ENCODE assay signal across 21 cellular contexts in the genomic region with DNA sequence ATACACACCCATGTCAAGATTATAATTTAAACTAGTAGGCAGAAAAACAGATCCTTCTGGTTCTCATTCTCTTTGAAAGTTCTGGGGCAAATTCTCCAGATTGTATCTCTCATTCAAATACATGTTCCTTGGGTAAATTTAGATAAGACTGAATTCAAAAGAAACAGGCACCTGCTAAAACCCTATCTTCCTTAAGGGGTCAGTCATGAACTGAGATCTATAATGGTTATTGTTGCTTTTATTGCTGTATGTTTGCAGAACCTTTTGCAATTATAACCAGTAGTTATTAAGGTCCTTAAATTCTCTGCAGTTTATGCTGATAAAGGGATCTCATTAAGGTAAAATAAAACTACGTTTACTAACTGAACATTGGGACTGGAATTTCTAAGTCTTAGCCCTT.
DNase-seq lines count a peak whose midpoint lies in the region; ATAC-seq and TF ChIP-seq lines count a peak whose summit lies in the region.
"Had no signal": no experiment of that assay in that cellular context is flagged by ENCODE, and none has a peak within 500 bp of the region (broad histone marks: within the 10 kb centered on the region; RNA-seq: fewer than 3 reads in every experiment).

No MANE protein-coding gene starts in this region.

- BruUV-seq in Caco-2 (replicated peaks; lab: Mats Ljungman, UMichigan) (no TSS peak), PC-3 (replicated peaks; lab: Mats Ljungman, UMichigan) (no TSS peak)

- no peak overlapping the region for H2AFZ ChIP-seq in PC-3 (ENCODE audit: low read length)

- ATAC-seq in PC-3 (no peak), gastroesophageal sphincter (no peak)
- ATAC-seq: activated CD8-positive, alpha-beta T cell treated with anti-CD3 and anti-CD28 coated beads, Interleukin-2, amount 10 ng/mL, durations not matched to agents 7 days and 5 days; natural killer cell treated with Interleukin-12 subunit alpha and Interleukin-12 subunit beta and Interleukin-15 and Interleukin-18, amount 100 ng/mL, for 72 hours had no signal

- H3K79me2 ChIP-seq in PC-3 (ENCODE audit: low read length) = no peaks in the 10 kb centered on the region

- no peak overlapping the region for H3K4me2 ChIP-seq in PC-3 (ENCODE audit: low read length)

- H3F3A ChIP-seq in PC-3 (ENCODE audit: low read length, unreplicated experiment) = no peaks in the 10 kb centered on the region

- H3K27me3 ChIP-seq in Caco-2 (replicated peaks; ENCODE audit: control insufficient read depth, insufficient read depth, low read length) (no peaks in the 10 kb centered on the region), PC-3 (ENCODE audit: low read length) (no peaks in the 10 kb centered on the region), gastroesophageal sphincter (peaks cover 9% of the 10 kb centered on the region)
- H3K27me3 ChIP-seq: brain microvascular endothelial cell had no signal

- intact Hi-C loops in Caco-2 (cut with micrococcal nuclease; ENCODE audit: unreplicated experiment) = loop anchor here (1.0 to 5.0 kb wide), 2 partner anchors 49 to 84 kb away; a partner anchor contains a TSS
- intact Hi-C loops in PC-3 (cut with micrococcal nuclease) = loop anchor here (1.0 kb wide), 1 partner anchor 84 kb away; a partner anchor contains a TSS

- DNase-seq in Caco-2 = peak in 1 of 2 experiments; percentile 25
- no peak for DNase-seq in GM20000 (ENCODE audit: low spot score)
- DNase-seq in PC-3 = peak; percentile 11
- peak; percentile 23 for DNase-seq in iris pigment epithelial cell (ENCODE audit: low read depth)
- DNase-seq in T-helper 1 cell = no peak
- no peak for DNase-seq in anterior cingulate cortex (lab: John Stamatoyannopoulos, UW)
- no peak for DNase-seq in T-helper 2 cell treated with Interferon-gamma antibody and Interleukin-4, amounts not matched to agents 5 μg/mL and 100 μg/mL, for 36 hours (ENCODE audit: low spot score)
- DNase-seq: activated CD8-positive, alpha-beta T cell treated with anti-CD3 and anti-CD28 coated beads, Interleukin-2, amount 10 ng/mL, durations not matched to agents 7 days and 5 days; activated T-cell treated with anti-CD3 and anti-CD28 coated beads, Interleukin-2, amount 50 U/mL, for 48 hours; brain microvascular endothelial cell; dermis blood vessel endothelial cell; erythroblast; H7; NCI-H2029 treated with DMSO at 0.1 percent for 48 hours; NCI-H526 treated with DMSO at 0.1 percent for 48 hours; RPMI8226 had no signal

- no peak overlapping the region for H3K9ac ChIP-seq in PC-3 (ENCODE audit: low read length)

- no peak for TF ChIP-seq POLR2A in gastroesophageal sphincter (IDR thresholded peaks at IDR 0.05)

- H3K27ac Mint-ChIP-seq in Caco-2 (ENCODE audit: unreplicated experiment) = peak overlapping the region; percentile 39
- no peak overlapping the region for H3K27ac Mint-ChIP-seq in T-helper 2 cell treated with Interferon-gamma antibody and Interleukin-4, amounts not matched to agents 5 μg/mL and 100 μg/mL, for 36 hours
- H3K27ac Mint-ChIP-seq: activated CD8-positive, alpha-beta T cell treated with anti-CD3 and anti-CD28 coated beads, Interleukin-2, amount 10 ng/mL, durations not matched to agents 7 days and 5 days; activated naive CD8-positive, alpha-beta T cell; memory B cell; natural killer cell treated with Interleukin-12 subunit alpha and Interleukin-12 subunit beta and Interleukin-15 and Interleukin-18, amount 100 ng/mL, for 72 hours had no signal

- H3K4me1 ChIP-seq in Caco-2 = peaks cover 44% of the 10 kb centered on the region
- no peaks in the 10 kb centered on the region for H3K4me1 ChIP-seq in PC-3 (ENCODE audit: insufficient read depth, low read length)
- no peaks in the 10 kb centered on the region for H3K4me1 ChIP-seq in gastroesophageal sphincter

- 56 to 83% methylated on average over 1 of the region's 1 CpG for WGBS in gastroesophageal sphincter (ENCODE audit: low coverage in 1 of 2), 2 donors

- H3K36me3 ChIP-seq in Caco-2 (ENCODE audit: control insufficient read depth, insufficient read depth, low read length) (no peaks in the 10 kb centered on the region), PC-3 (ENCODE audit: low read depth, low read length) (no peaks in the 10 kb centered on the region), gastroesophageal sphincter (no peaks in the 10 kb centered on the region)
- H3K36me3 ChIP-seq: brain microvascular endothelial cell had no signal

- H3K9me3 ChIP-seq in Caco-2 (no peaks in the 10 kb centered on the region), PC-3 (ENCODE audit: low read length) (no peaks in the 10 kb centered on the region), gastroesophageal sphincter (no peaks in the 10 kb centered on the region)

- CTCF ChIA-PET in Caco-2 (lab: Charles Lee) = interaction anchor here (0.8 kb wide), 1 partner anchor 83 kb away, joined by 3 read pairs; a partner anchor contains a TSS
- CTCF ChIA-PET in PC-3 (lab: Charles Lee) = no interaction called here

- H3K4me3 ChIP-seq in Caco-2 (ENCODE audit: low read depth, low read length) (no peak overlapping the region), PC-3 (ENCODE audit: low read length) (no peak overlapping the region), gastroesophageal sphincter (no peak overlapping the region)

- no peak for TF ChIP-seq EP300 in gastroesophageal sphincter (IDR thresholded peaks at IDR 0.05)

- H3K4me3 Mint-ChIP-seq in Caco-2 (ENCODE audit: unreplicated experiment) = no peak overlapping the region
- H3K4me3 Mint-ChIP-seq in T-helper 2 cell treated with Interferon-gamma antibody and Interleukin-4, amounts not matched to agents 5 μg/mL and 100 μg/mL, for 36 hours = no peak overlapping the region
- H3K4me3 Mint-ChIP-seq: activated CD8-positive, alpha-beta T cell treated with anti-CD3 and anti-CD28 coated beads, Interleukin-2, amount 10 ng/mL, durations not matched to agents 7 days and 5 days; activated naive CD8-positive, alpha-beta T cell; memory B cell; natural killer cell treated with Interleukin-12 subunit alpha and Interleukin-12 subunit beta and Interleukin-15 and Interleukin-18, amount 100 ng/mL, for 72 hours had no signal

- no peaks in the 10 kb centered on the region for H3K9me3 Mint-ChIP-seq in Caco-2 (ENCODE audit: unreplicated experiment)
- H3K9me3 Mint-ChIP-seq in T-helper 2 cell treated with Interferon-gamma antibody and Interleukin-4, amounts not matched to agents 5 μg/mL and 100 μg/mL, for 36 hours = no peaks in the 10 kb centered on the region
- H3K9me3 Mint-ChIP-seq: memory B cell; natural killer cell treated with Interleukin-12 subunit alpha and Interleukin-12 subunit beta and Interleukin-15 and Interleukin-18, amount 100 ng/mL, for 72 hours had no signal

- peak; percentile 26 to 30 for TF ChIP-seq CTCF in Caco-2 (IDR thresholded peaks at IDR 0.05; ENCODE audit: insufficient read depth in 1 of 2, low read depth in 1 of 2, low read length in 1 of 2, severe bottlenecking in 1 of 2, unreplicated experiment in 1 of 2)
- peak; percentile 2 for TF ChIP-seq CTCF in GM20000 (IDR thresholded peaks at IDR 0.05; ENCODE audit: extremely low read depth, missing control alignments)
- no peak; the same call in 1 of the 2 replicates for TF ChIP-seq CTCF in PC-3 (conservative IDR thresholded peaks at IDR 0.05; ENCODE audit: low read depth, low read length)
- no peak for TF ChIP-seq CTCF in gastroesophageal sphincter (IDR thresholded peaks at IDR 0.05)

- POLR2A ChIA-PET in Caco-2 (lab: Charles Lee) = no interaction called here
- POLR2A ChIA-PET in PC-3 (lab: Charles Lee; ENCODE audit: unreplicated experiment) = no interaction called here

- no peak overlapping the region for H3K27ac ChIP-seq in PC-3 (ENCODE audit: low read length)
- H3K27ac ChIP-seq in gastroesophageal sphincter = no peak overlapping the region
- H3K27ac ChIP-seq: brain microvascular endothelial cell had no signal

- H3K4me1 Mint-ChIP-seq in Caco-2 (ENCODE audit: low read depth, unreplicated experiment) = peaks cover 33% of the 10 kb centered on the region
- no peaks in the 10 kb centered on the region for H3K4me1 Mint-ChIP-seq in T-helper 2 cell treated with Interferon-gamma antibody and Interleukin-4, amounts not matched to agents 5 μg/mL and 100 μg/mL, for 36 hours (ENCODE audit: low read depth)
- H3K4me1 Mint-ChIP-seq: memory B cell had no signal

- H3K27me3 Mint-ChIP-seq in Caco-2 (ENCODE audit: insufficient read depth, unreplicated experiment) = no peaks in the 10 kb centered on the region
- peaks cover 20% of the 10 kb centered on the region for H3K27me3 Mint-ChIP-seq in T-helper 2 cell treated with Interferon-gamma antibody and Interleukin-4, amounts not matched to agents 5 μg/mL and 100 μg/mL, for 36 hours (ENCODE audit: low read depth)
- H3K27me3 Mint-ChIP-seq: progenitor cell of endocrine pancreas had no signal

- no peaks in the 10 kb centered on the region for H4K20me1 ChIP-seq in PC-3 (ENCODE audit: low read length)

- no peaks in the 10 kb centered on the region for H3K9me2 ChIP-seq in PC-3 (replicated peaks; ENCODE audit: low read length)

- H3K36me3 Mint-ChIP-seq in Caco-2 (ENCODE audit: insufficient read depth, unreplicated experiment) = no peaks in the 10 kb centered on the region
- H3K36me3 Mint-ChIP-seq in T-helper 2 cell treated with Interferon-gamma antibody and Interleukin-4, amounts not matched to agents 5 μg/mL and 100 μg/mL, for 36 hours (ENCODE audit: low read depth) = no peaks in the 10 kb centered on the region
- H3K36me3 Mint-ChIP-seq: activated naive CD8-positive, alpha-beta T cell; memory B cell; natural killer cell treated with Interleukin-12 subunit alpha and Interleukin-12 subunit beta and Interleukin-15 and Interleukin-18, amount 100 ng/mL, for 72 hours had no signal

Comparison
In these comparisons a context has a peak if more than half of its experiments do, and no peak if none do; other contexts are left out.
1. DNase-seq: peak in PC-3 (single experiment) and iris pigment epithelial cell (single experiment); none in GM20000 (single experiment), T-helper 1 cell (0 of 5), anterior cingulate cortex (0 of 58) and T-helper 2 cell treated with Interferon-gamma antibody and Interleukin-4, amounts not matched to agents 5 μg/mL and 100 μg/mL, for 36 hours (single experiment).
2. CTCF ChIP-seq: peak in Caco-2 (2 of 2) and GM20000 (single experiment); none in PC-3 (single experiment) and gastroesophageal sphincter (0 of 4).